Comparison of ENCODE assay signal across 25 cellular contexts in the genomic region with DNA sequence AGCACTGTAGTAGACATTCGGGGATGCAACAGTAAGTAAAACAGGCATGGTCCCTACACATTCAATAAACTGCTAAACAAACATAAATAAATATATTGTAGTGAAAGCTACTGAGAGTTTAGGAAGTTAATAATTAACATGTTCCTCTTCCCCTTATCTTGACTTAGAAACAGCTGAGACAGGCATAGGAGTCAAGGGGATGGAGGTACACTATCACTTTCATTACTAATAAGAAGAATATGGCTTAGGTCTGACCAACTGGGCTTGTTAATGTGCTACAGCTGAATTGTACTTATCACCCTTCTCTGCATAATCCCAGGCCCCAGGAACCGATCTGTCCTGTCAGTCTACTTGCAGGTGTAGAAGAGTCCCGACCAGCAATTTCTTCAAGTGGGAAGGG.
"Had no signal": no experiment of that assay in that cellular context is flagged by ENCODE, and none has a peak within 500 bp of the region (broad histone marks: within the 10 kb centered on the region; RNA-seq: fewer than 3 reads in every experiment).

No MANE protein-coding gene starts in this region.

- H3K4me3 ChIP-seq: breast epithelium, colonic mucosa, esophagus muscularis mucosa, gastrocnemius medialis, lower lobe of right lung, stomach, suprapubic skin, tibial nerve had no signal

- H3K27me3 Mint-ChIP-seq: activated naive CD8-positive, alpha-beta T cell treated with anti-CD3 and anti-CD28 coated beads, Interleukin-2, amount 10 ng/mL, durations not matched to agents 7 days and 5 days; naive thymus-derived CD8-positive, alpha-beta T cell; stimulated activated memory B cell treated with anti-CD40 and anti-IgM and Interleukin-4, amounts not matched to agents 10 μg/mL and 1 μg/mL and 100 μg/mL, for 72 hours had no signal

- H3K27ac ChIP-seq: breast epithelium, colonic mucosa, esophagus muscularis mucosa, gastrocnemius medialis, lower lobe of right lung, stomach, suprapubic skin, tibial nerve had no signal

- H3K36me3 Mint-ChIP-seq: stimulated activated memory B cell treated with anti-CD40 and anti-IgM and Interleukin-4, amounts not matched to agents 10 μg/mL and 1 μg/mL and 100 μg/mL, for 72 hours had no signal

- H3K27me3 ChIP-seq: breast epithelium, colonic mucosa, esophagus muscularis mucosa, gastrocnemius medialis, stomach, suprapubic skin, tibial nerve had no signal

- H3K9me3 ChIP-seq: colonic mucosa, gastrocnemius medialis had no signal

- DNase-seq: activated CD4-positive, alpha-beta memory T cell treated with anti-CD3 and anti-CD28 coated beads for 36 hours; activated CD4-positive, alpha-beta T cell treated with anti-CD3 and anti-CD28 coated beads for 48 hours; activated effector memory CD4-positive, alpha-beta T cell treated with Interleukin-2 at 50 U/mL for 16 hours; activated naive CD4-positive, alpha-beta T cell treated with anti-CD3 and anti-CD28 coated beads for 36 hours; activated naive CD8-positive, alpha-beta T cell treated with anti-CD3 and anti-CD28 coated beads, Interleukin-2, amount 10 ng/mL, durations not matched to agents 7 days and 5 days; activated T-cell treated with anti-CD3 and anti-CD28 coated beads, Interleukin-2, amount 50 U/mL, for 72 hours; amniotic stem cell; colonic mucosa; gastrocnemius medialis; head of caudate nucleus; islet precursor cell; lower lobe of right lung; naive thymus-derived CD8-positive, alpha-beta T cell; small intestine; stimulated activated CD4-positive, alpha-beta T cell treated with anti-CD3 and anti-CD28 coated beads, Interleukin-2, amount 100 ng/mL, for 24 hours; stomach; T1000 had no signal

- H3K4me3 Mint-ChIP-seq: activated CD4-positive, alpha-beta memory T cell treated with anti-CD3 and anti-CD28 coated beads for 36 hours; activated naive CD4-positive, alpha-beta T cell treated with anti-CD3 and anti-CD28 coated beads for 36 hours; activated naive CD8-positive, alpha-beta T cell treated with anti-CD3 and anti-CD28 coated beads, Interleukin-2, amount 10 ng/mL, durations not matched to agents 7 days and 5 days; activated T-cell treated with anti-CD3 and anti-CD28 coated beads, Interleukin-2, amount 50 U/mL, for 72 hours; naive thymus-derived CD8-positive, alpha-beta T cell; stimulated activated memory B cell treated with anti-CD40 and anti-IgM and Interleukin-4, amounts not matched to agents 10 μg/mL and 1 μg/mL and 100 μg/mL, for 72 hours; WTC11 had no signal

- H3K4me1 Mint-ChIP-seq: naive thymus-derived CD8-positive, alpha-beta T cell; stimulated activated memory B cell treated with anti-CD40 and anti-IgM and Interleukin-4, amounts not matched to agents 10 μg/mL and 1 μg/mL and 100 μg/mL, for 72 hours had no signal

- H3K4me1 ChIP-seq: breast epithelium, colonic mucosa, esophagus muscularis mucosa, lower lobe of right lung, stomach, suprapubic skin, tibial nerve had no signal

- H3K36me3 ChIP-seq: breast epithelium, colonic mucosa, esophagus muscularis mucosa, gastrocnemius medialis, lower lobe of right lung, stomach, suprapubic skin, tibial nerve had no signal

- H3K27ac Mint-ChIP-seq: activated CD4-positive, alpha-beta memory T cell treated with anti-CD3 and anti-CD28 coated beads for 36 hours; activated naive CD4-positive, alpha-beta T cell treated with anti-CD3 and anti-CD28 coated beads for 36 hours; activated naive CD8-positive, alpha-beta T cell treated with anti-CD3 and anti-CD28 coated beads, Interleukin-2, amount 10 ng/mL, durations not matched to agents 7 days and 5 days; activated T-cell treated with anti-CD3 and anti-CD28 coated beads, Interleukin-2, amount 50 U/mL, for 72 hours; naive thymus-derived CD8-positive, alpha-beta T cell; stimulated activated memory B cell treated with anti-CD40 and anti-IgM and Interleukin-4, amounts not matched to agents 10 μg/mL and 1 μg/mL and 100 μg/mL, for 72 hours; WTC11 had no signal

- ATAC-seq: activated T-cell treated with anti-CD3 and anti-CD28 coated beads, Interleukin-2, amount 50 U/mL, for 72 hours; gastrocnemius medialis; left lobe of liver; lower lobe of right lung; naive thymus-derived CD8-positive, alpha-beta T cell; sciatic nerve; stimulated activated memory B cell treated with anti-CD40 and anti-IgM and Interleukin-4, amounts not matched to agents 10 μg/mL and 1 μg/mL and 100 μg/mL, for 72 hours had no signal
